ENCODE assay signal across 1 cellular context in the genomic region with DNA sequence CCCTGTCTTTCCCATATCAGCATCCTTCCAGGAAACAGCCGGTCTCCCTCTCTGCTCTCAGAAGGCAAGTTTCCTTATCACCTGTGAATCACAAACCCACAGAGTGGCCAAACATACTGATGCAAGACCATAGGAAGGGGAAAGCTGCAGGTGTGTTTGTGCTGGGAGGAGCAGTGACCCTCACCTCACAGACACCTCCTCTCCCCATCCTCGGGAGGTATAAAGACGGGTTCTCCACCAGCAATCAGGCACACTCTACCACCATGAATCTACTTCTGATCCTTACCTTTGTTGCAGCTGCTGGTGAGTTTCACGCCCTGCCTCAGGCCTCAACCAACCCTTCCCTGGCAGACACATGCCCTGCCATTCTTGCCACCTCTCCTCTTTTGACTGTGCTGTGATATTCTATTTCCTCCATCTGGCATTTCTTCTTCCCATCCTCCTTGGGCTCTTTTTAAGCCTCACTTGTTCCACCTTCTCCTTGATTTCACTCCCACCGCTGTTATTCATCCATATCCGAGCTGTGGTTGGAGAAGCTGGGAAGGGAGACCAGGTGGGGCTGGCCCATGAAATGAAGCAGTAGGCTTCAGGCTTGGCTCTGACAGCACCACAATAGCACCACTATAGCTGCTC.
TF ChIP-seq lines count a peak whose summit lies in the region.

A gene (plus strand): TSS at position 251 of the 633 bp plus-strand sequence. CDS start 13 bp downstream, at position 264.

TF ChIP-seq in K562, 482 proteins besides CTCF, POLR2A, EP300 and RAD21 (continued from another document):
- TF ChIP-seq, protein P1, sequence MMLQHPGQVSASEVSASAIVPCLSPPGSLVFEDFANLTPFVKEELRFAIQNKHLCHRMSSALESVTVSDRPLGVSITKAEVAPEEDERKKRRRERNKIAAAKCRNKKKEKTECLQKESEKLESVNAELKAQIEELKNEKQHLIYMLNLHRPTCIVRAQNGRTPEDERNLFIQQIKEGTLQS (IDR thresholded peaks at IDR 0.05): no peak
- TF ChIP-seq, protein P1 (CRISPR knock-in tag; conservative IDR thresholded peaks at IDR 0.05): no peak
- TF ChIP-seq CBFA2T2 (conservative IDR thresholded peaks at IDR 0.05): peak; percentile 62
- TF ChIP-seq DMBX1 (CRISPR knock-in tag; IDR thresholded peaks at IDR 0.05; ENCODE audit: borderline replicate concordance): peak; percentile 15; the same call in 1 of the 2 replicates
- no peak for TF ChIP-seq POLR3A (IDR thresholded peaks at IDR 0.05; ENCODE audit: borderline replicate concordance, extremely low read depth, insufficient read depth, insufficient read length)
- TF ChIP-seq ZNF780A (CRISPR knock-in tag; IDR thresholded peaks at IDR 0.05): no peak
- TF ChIP-seq, protein P2, sequence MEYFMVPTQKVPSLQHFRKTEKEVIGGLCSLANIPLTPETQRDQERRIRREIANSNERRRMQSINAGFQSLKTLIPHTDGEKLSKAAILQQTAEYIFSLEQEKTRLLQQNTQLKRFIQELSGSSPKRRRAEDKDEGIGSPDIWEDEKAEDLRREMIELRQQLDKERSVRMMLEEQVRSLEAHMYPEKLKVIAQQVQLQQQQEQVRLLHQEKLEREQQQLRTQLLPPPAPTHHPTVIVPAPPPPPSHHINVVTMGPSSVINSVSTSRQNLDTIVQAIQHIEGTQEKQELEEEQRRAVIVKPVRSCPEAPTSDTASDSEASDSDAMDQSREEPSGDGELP (CRISPR knock-in tag; IDR thresholded peaks at IDR 0.05; ENCODE audit: borderline replicate concordance): peak; percentile 51; the same call in 1 of the 2 replicates
- no peak for TF ChIP-seq TCFL5 (CRISPR knock-in tag; conservative IDR thresholded peaks at IDR 0.05)
- TF ChIP-seq ZNF347 (CRISPR knock-in tag; IDR thresholded peaks at IDR 0.05; ENCODE audit: low read depth): no peak
- TF ChIP-seq ADNP (tag; IDR thresholded peaks at IDR 0.05): no peak
- TF ChIP-seq, protein P3, sequence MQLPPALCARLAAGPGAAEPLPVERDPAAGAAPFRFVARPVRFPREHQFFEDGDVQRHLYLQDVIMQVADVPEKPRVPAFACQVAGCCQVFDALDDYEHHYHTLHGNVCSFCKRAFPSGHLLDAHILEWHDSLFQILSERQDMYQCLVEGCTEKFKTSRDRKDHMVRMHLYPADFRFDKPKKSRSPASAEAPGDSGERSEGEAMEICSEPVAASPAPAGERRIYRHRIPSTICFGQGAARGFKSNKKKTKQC (CRISPR knock-in tag; IDR thresholded peaks at IDR 0.05): 0 out of 2 replicates have a peak, but pooled peaks have one; percentile 24
- TF ChIP-seq XRCC4 (IDR thresholded peaks at IDR 0.05; ENCODE audit: extremely low read depth, insufficient read depth, insufficient read length): no peak
- no peak for TF ChIP-seq HSF4 (CRISPR knock-in tag; IDR thresholded peaks at IDR 0.05; ENCODE audit: borderline replicate concordance)
- no peak for TF ChIP-seq PHTF2 (CRISPR knock-in tag; IDR thresholded peaks at IDR 0.05)
- no peak for TF ChIP-seq CREB1 (IDR thresholded peaks at IDR 0.05)
- peak; percentile 15; the same call in 1 of the 2 replicates for TF ChIP-seq CREB1 (CRISPR knock-in tag; IDR thresholded peaks at IDR 0.05)
- peak; percentile 37; the same call in 1 of the 2 replicates for TF ChIP-seq CTBP1 (IDR thresholded peaks at IDR 0.05; ENCODE audit: borderline replicate concordance)
- TF ChIP-seq, protein P4, sequence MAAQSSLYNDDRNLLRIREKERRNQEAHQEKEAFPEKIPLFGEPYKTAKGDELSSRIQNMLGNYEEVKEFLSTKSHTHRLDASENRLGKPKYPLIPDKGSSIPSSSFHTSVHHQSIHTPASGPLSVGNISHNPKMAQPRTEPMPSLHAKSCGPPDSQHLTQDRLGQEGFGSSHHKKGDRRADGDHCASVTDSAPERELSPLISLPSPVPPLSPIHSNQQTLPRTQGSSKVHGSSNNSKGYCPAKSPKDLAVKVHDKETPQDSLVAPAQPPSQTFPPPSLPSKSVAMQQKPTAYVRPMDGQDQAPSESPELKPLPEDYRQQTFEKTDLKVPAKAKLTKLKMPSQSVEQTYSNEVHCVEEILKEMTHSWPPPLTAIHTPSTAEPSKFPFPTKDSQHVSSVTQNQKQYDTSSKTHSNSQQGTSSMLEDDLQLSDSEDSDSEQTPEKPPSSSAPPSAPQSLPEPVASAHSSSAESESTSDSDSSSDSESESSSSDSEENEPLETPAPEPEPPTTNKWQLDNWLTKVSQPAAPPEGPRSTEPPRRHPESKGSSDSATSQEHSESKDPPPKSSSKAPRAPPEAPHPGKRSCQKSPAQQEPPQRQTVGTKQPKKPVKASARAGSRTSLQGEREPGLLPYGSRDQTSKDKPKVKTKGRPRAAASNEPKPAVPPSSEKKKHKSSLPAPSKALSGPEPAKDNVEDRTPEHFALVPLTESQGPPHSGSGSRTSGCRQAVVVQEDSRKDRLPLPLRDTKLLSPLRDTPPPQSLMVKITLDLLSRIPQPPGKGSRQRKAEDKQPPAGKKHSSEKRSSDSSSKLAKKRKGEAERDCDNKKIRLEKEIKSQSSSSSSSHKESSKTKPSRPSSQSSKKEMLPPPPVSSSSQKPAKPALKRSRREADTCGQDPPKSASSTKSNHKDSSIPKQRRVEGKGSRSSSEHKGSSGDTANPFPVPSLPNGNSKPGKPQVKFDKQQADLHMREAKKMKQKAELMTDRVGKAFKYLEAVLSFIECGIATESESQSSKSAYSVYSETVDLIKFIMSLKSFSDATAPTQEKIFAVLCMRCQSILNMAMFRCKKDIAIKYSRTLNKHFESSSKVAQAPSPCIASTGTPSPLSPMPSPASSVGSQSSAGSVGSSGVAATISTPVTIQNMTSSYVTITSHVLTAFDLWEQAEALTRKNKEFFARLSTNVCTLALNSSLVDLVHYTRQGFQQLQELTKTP (IDR thresholded peaks at IDR 0.05; ENCODE audit: low read depth in 1 of 2, partially characterized antibody in 2 of 2): no peak
- TF ChIP-seq, protein P5, sequence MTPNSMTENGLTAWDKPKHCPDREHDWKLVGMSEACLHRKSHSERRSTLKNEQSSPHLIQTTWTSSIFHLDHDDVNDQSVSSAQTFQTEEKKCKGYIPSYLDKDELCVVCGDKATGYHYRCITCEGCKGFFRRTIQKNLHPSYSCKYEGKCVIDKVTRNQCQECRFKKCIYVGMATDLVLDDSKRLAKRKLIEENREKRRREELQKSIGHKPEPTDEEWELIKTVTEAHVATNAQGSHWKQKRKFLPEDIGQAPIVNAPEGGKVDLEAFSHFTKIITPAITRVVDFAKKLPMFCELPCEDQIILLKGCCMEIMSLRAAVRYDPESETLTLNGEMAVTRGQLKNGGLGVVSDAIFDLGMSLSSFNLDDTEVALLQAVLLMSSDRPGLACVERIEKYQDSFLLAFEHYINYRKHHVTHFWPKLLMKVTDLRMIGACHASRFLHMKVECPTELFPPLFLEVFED (CRISPR knock-in tag; conservative IDR thresholded peaks at IDR 0.05): no peak
- no peak for TF ChIP-seq HDAC3 (IDR thresholded peaks at IDR 0.05; ENCODE audit: borderline replicate concordance, partially characterized antibody)
- TF ChIP-seq SRSF1 (IDR thresholded peaks at IDR 0.05; ENCODE audit: low read depth, low read length): no peak
- TF ChIP-seq DACH1 (IDR thresholded peaks at IDR 0.05; ENCODE audit: partially characterized antibody): no peak
- no peak for TF ChIP-seq GABPA (tag; conservative IDR thresholded peaks at IDR 0.05; ENCODE audit: low read depth)
- TF ChIP-seq, protein P6, sequence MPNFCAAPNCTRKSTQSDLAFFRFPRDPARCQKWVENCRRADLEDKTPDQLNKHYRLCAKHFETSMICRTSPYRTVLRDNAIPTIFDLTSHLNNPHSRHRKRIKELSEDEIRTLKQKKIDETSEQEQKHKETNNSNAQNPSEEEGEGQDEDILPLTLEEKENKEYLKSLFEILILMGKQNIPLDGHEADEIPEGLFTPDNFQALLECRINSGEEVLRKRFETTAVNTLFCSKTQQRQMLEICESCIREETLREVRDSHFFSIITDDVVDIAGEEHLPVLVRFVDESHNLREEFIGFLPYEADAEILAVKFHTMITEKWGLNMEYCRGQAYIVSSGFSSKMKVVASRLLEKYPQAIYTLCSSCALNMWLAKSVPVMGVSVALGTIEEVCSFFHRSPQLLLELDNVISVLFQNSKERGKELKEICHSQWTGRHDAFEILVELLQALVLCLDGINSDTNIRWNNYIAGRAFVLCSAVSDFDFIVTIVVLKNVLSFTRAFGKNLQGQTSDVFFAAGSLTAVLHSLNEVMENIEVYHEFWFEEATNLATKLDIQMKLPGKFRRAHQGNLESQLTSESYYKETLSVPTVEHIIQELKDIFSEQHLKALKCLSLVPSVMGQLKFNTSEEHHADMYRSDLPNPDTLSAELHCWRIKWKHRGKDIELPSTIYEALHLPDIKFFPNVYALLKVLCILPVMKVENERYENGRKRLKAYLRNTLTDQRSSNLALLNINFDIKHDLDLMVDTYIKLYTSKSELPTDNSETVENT (CRISPR knock-in tag; IDR thresholded peaks at IDR 0.05): no peak
- TF ChIP-seq CREM (IDR thresholded peaks at IDR 0.05; ENCODE audit: low read depth): no peak
- no peak for TF ChIP-seq KDM4B (IDR thresholded peaks at IDR 0.05; ENCODE audit: borderline replicate concordance in 2 of 2, low read depth in 1 of 2)
- no peak for TF ChIP-seq NFIX (CRISPR knock-in tag; IDR thresholded peaks at IDR 0.05; ENCODE audit: low read depth)
- TF ChIP-seq, protein P7, sequence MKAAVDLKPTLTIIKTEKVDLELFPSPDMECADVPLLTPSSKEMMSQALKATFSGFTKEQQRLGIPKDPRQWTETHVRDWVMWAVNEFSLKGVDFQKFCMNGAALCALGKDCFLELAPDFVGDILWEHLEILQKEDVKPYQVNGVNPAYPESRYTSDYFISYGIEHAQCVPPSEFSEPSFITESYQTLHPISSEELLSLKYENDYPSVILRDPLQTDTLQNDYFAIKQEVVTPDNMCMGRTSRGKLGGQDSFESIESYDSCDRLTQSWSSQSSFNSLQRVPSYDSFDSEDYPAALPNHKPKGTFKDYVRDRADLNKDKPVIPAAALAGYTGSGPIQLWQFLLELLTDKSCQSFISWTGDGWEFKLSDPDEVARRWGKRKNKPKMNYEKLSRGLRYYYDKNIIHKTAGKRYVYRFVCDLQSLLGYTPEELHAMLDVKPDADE (conservative IDR thresholded peaks at IDR 0.05; ENCODE audit: control insufficient read depth, low read depth, low read length): no peak
- no peak for TF ChIP-seq IFI16 (CRISPR knock-in tag; IDR thresholded peaks at IDR 0.05)
- TF ChIP-seq ZNF830 (CRISPR knock-in tag; IDR thresholded peaks at IDR 0.05): no peak
- no peak for TF ChIP-seq BRCA1 (IDR thresholded peaks at IDR 0.05)
- TF ChIP-seq BRCA1 (CRISPR knock-in tag; IDR thresholded peaks at IDR 0.05): no peak
- no peak for TF ChIP-seq ZNF644 (tag; IDR thresholded peaks at IDR 0.05; ENCODE audit: low read depth)
- TF ChIP-seq, protein P8, sequence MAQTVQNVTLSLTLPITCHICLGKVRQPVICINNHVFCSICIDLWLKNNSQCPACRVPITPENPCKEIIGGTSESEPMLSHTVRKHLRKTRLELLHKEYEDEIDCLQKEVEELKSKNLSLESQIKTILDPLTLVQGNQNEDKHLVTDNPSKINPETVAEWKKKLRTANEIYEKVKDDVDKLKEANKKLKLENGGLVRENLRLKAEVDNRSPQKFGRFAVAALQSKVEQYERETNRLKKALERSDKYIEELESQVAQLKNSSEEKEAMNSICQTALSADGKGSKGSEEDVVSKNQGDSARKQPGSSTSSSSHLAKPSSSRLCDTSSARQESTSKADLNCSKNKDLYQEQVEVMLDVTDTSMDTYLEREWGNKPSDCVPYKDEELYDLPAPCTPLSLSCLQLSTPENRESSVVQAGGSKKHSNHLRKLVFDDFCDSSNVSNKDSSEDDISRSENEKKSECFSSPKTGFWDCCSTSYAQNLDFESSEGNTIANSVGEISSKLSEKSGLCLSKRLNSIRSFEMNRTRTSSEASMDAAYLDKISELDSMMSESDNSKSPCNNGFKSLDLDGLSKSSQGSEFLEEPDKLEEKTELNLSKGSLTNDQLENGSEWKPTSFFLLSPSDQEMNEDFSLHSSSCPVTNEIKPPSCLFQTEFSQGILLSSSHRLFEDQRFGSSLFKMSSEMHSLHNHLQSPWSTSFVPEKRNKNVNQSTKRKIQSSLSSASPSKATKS (CRISPR knock-in tag; IDR thresholded peaks at IDR 0.05): no peak
- TF ChIP-seq, protein P9, sequence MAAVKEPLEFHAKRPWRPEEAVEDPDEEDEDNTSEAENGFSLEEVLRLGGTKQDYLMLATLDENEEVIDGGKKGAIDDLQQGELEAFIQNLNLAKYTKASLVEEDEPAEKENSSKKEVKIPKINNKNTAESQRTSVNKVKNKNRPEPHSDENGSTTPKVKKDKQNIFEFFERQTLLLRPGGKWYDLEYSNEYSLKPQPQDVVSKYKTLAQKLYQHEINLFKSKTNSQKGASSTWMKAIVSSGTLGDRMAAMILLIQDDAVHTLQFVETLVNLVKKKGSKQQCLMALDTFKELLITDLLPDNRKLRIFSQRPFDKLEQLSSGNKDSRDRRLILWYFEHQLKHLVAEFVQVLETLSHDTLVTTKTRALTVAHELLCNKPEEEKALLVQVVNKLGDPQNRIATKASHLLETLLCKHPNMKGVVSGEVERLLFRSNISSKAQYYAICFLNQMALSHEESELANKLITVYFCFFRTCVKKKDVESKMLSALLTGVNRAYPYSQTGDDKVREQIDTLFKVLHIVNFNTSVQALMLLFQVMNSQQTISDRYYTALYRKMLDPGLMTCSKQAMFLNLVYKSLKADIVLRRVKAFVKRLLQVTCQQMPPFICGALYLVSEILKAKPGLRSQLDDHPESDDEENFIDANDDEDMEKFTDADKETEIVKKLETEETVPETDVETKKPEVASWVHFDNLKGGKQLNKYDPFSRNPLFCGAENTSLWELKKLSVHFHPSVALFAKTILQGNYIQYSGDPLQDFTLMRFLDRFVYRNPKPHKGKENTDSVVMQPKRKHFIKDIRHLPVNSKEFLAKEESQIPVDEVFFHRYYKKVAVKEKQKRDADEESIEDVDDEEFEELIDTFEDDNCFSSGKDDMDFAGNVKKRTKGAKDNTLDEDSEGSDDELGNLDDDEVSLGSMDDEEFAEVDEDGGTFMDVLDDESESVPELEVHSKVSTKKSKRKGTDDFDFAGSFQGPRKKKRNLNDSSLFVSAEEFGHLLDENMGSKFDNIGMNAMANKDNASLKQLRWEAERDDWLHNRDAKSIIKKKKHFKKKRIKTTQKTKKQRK (IDR thresholded peaks at IDR 0.05; ENCODE audit: borderline replicate concordance, low read depth, low read length): no peak
- TF ChIP-seq, protein P10, sequence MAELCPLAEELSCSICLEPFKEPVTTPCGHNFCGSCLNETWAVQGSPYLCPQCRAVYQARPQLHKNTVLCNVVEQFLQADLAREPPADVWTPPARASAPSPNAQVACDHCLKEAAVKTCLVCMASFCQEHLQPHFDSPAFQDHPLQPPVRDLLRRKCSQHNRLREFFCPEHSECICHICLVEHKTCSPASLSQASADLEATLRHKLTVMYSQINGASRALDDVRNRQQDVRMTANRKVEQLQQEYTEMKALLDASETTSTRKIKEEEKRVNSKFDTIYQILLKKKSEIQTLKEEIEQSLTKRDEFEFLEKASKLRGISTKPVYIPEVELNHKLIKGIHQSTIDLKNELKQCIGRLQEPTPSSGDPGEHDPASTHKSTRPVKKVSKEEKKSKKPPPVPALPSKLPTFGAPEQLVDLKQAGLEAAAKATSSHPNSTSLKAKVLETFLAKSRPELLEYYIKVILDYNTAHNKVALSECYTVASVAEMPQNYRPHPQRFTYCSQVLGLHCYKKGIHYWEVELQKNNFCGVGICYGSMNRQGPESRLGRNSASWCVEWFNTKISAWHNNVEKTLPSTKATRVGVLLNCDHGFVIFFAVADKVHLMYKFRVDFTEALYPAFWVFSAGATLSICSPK (IDR thresholded peaks at IDR 0.05; ENCODE audit: borderline replicate concordance): no peak
